In the genomic region with DNA sequence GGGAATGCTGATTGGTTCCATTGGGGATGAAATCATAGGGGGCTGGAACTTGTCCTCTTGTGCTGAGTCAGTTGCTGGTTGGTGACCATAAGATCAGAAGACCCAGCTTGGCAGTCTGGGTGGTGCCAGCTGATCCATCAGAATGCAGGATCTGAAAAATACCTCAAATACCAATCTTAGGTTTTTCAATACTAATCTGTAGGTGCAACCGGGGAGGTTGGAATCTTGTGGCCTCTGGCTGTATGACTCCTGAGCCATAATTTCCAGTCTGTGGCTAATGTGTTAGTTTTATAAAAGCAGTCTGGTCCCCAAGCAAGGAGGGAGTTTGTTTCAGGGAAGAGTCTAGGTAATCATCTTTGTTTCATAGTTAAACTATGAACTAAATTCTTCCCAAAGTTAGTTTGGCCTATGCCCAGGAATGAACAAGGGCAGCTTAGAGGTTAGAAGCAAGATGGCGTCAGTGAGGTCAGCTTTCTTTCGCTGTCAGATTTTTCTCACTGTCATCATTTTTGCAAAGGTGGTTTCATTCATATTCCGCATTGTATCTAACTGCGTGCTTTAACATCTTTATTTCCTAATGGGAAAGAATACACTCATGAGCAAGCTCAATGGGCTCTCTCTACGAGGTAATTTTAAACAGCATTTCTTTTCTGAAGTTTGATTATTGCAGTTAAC, we compare ENCODE assay signal across 1 cellular context.
A peak's percentile ranks its signal among the peaks of the same experiment; 100 is the strongest.
TF ChIP-seq lines count a peak whose summit lies in the region.

No MANE protein-coding gene starts in this region.

TF ChIP-seq in K562, 482 proteins besides CTCF, POLR2A, EP300 and RAD21:
- TF ChIP-seq, protein P1, sequence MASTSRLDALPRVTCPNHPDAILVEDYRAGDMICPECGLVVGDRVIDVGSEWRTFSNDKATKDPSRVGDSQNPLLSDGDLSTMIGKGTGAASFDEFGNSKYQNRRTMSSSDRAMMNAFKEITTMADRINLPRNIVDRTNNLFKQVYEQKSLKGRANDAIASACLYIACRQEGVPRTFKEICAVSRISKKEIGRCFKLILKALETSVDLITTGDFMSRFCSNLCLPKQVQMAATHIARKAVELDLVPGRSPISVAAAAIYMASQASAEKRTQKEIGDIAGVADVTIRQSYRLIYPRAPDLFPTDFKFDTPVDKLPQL (IDR thresholded peaks at IDR 0.05; ENCODE audit: extremely low read depth, insufficient read length), result no peak
- TF ChIP-seq NR3C1 (CRISPR knock-in tag; IDR thresholded peaks at IDR 0.05) (no peak), RBM15 (IDR thresholded peaks at IDR 0.05; ENCODE audit: insufficient read depth, low read length) (no peak), HNRNPLL (IDR thresholded peaks at IDR 0.05; ENCODE audit: low read depth, low read length, poor library complexity, severe bottlenecking) (no peak), ZNF316 (IDR thresholded peaks at IDR 0.05) (peak; percentile 47), MAFF (IDR thresholded peaks at IDR 0.05; ENCODE audit: low read length) (0 out of 2 replicates have a peak, but pooled peaks have one; percentile 8), TSC22D4 (tag; IDR thresholded peaks at IDR 0.05) (no peak), CSDE1 (IDR thresholded peaks at IDR 0.05) (no peak)
- TF ChIP-seq, protein P2, sequence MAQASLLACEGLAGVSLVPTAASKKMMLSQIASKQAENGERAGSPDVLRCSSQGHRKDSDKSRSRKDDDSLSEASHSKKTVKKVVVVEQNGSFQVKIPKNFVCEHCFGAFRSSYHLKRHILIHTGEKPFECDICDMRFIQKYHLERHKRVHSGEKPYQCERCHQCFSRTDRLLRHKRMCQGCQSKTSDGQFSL (CRISPR knock-in tag; IDR thresholded peaks at IDR 0.05), result no peak
- TF ChIP-seq, protein P2 (tag; IDR thresholded peaks at IDR 0.05), result peak in 1 of 2 experiments; percentile 70; a peak in 1 of 4 replicates
- TF ChIP-seq, protein P3, sequence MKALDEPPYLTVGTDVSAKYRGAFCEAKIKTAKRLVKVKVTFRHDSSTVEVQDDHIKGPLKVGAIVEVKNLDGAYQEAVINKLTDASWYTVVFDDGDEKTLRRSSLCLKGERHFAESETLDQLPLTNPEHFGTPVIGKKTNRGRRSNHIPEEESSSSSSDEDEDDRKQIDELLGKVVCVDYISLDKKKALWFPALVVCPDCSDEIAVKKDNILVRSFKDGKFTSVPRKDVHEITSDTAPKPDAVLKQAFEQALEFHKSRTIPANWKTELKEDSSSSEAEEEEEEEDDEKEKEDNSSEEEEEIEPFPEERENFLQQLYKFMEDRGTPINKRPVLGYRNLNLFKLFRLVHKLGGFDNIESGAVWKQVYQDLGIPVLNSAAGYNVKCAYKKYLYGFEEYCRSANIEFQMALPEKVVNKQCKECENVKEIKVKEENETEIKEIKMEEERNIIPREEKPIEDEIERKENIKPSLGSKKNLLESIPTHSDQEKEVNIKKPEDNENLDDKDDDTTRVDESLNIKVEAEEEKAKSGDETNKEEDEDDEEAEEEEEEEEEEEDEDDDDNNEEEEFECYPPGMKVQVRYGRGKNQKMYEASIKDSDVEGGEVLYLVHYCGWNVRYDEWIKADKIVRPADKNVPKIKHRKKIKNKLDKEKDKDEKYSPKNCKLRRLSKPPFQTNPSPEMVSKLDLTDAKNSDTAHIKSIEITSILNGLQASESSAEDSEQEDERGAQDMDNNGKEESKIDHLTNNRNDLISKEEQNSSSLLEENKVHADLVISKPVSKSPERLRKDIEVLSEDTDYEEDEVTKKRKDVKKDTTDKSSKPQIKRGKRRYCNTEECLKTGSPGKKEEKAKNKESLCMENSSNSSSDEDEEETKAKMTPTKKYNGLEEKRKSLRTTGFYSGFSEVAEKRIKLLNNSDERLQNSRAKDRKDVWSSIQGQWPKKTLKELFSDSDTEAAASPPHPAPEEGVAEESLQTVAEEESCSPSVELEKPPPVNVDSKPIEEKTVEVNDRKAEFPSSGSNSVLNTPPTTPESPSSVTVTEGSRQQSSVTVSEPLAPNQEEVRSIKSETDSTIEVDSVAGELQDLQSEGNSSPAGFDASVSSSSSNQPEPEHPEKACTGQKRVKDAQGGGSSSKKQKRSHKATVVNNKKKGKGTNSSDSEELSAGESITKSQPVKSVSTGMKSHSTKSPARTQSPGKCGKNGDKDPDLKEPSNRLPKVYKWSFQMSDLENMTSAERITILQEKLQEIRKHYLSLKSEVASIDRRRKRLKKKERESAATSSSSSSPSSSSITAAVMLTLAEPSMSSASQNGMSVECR (CRISPR knock-in tag; IDR thresholded peaks at IDR 0.05), result no peak
- TF ChIP-seq, protein P4, sequence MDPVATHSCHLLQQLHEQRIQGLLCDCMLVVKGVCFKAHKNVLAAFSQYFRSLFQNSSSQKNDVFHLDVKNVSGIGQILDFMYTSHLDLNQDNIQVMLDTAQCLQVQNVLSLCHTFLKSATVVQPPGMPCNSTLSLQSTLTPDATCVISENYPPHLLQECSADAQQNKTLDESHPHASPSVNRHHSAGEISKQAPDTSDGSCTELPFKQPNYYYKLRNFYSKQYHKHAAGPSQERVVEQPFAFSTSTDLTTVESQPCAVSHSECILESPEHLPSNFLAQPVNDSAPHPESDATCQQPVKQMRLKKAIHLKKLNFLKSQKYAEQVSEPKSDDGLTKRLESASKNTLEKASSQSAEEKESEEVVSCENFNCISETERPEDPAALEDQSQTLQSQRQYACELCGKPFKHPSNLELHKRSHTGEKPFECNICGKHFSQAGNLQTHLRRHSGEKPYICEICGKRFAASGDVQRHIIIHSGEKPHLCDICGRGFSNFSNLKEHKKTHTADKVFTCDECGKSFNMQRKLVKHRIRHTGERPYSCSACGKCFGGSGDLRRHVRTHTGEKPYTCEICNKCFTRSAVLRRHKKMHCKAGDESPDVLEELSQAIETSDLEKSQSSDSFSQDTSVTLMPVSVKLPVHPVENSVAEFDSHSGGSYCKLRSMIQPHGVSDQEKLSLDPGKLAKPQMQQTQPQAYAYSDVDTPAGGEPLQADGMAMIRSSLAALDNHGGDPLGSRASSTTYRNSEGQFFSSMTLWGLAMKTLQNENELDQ (CRISPR knock-in tag; IDR thresholded peaks at IDR 0.05; ENCODE audit: borderline replicate concordance), result no peak
TF ChIP-seq in K562: peak in this region for 3.
